Comparison of ENCODE assay signal across 1 cellular context in genomic region chr7:142669074-142669654, GRCh38.
TF ChIP-seq lines count a peak whose summit lies in the region.

No MANE protein-coding gene starts in this region.

TF ChIP-seq in HCT116, 20 proteins besides CTCF, POLR2A, EP300 and RAD21 (continued from another document):
- TF ChIP-seq ZBTB33 (IDR thresholded peaks at IDR 0.05; ENCODE audit: extremely low read depth, insufficient replicate concordance, low read length) (no peak), EGR1 (IDR thresholded peaks at IDR 0.05; ENCODE audit: low read depth) (no peak), ZNF274 (IDR thresholded peaks at IDR 0.05; ENCODE audit: low read depth, low read length) (no peak)
